In genomic region chr4:83259586-83259985, GRCh38 we compare ENCODE assay signal across 22 cellular contexts. TPM values are rescaled to one million over a fixed set of nuclear protein-coding genes. Genes with fewer than 3 reads are reported as not detected.
DNase-seq lines count a peak whose midpoint lies in the region; ATAC-seq, FAIRE-seq and TF ChIP-seq lines count a peak whose summit lies in the region.
"Had no signal": no experiment of that assay in that cellular context is flagged by ENCODE, and none has a peak within 500 bp of the region (broad histone marks: within the 10 kb centered on the region; RNA-seq: fewer than 3 reads in every experiment).

No MANE protein-coding gene starts in this region.

- H3K4me3 Mint-ChIP-seq in stimulated activated memory B cell treated with anti-CD40 and anti-IgM and Interleukin-4, amounts not matched to agents 10 μg/mL and 1 μg/mL and 100 μg/mL, for 72 hours, result no peak overlapping the region
- H3K4me3 Mint-ChIP-seq: activated CD4-positive, alpha-beta T cell treated with anti-CD3 and anti-CD28 coated beads, Interleukin-2, amount 10 ng/mL, durations not matched to agents 24 days and 14 days had no signal

- peak overlapping the region; percentile 91 for H3K27ac Mint-ChIP-seq in stimulated activated memory B cell treated with anti-CD40 and anti-IgM and Interleukin-4, amounts not matched to agents 10 μg/mL and 1 μg/mL and 100 μg/mL, for 72 hours
- H3K27ac Mint-ChIP-seq: activated CD4-positive, alpha-beta T cell treated with anti-CD3 and anti-CD28 coated beads, Interleukin-2, amount 10 ng/mL, durations not matched to agents 24 days and 14 days had no signal

- TF ChIP-seq CTCF in kidney (IDR thresholded peaks at IDR 0.05; ENCODE audit: borderline replicate concordance, extremely low read depth, insufficient read depth), result no peak

- ATAC-seq in Right ventricle myocardium superior (ENCODE audit: poor library complexity) (peak; percentile 66), right cardiac atrium (no peak), HG02610 (IDR thresholded peaks at IDR 0.05; ENCODE audit: unreplicated experiment) (peak; percentile 56), GM19455 (IDR thresholded peaks at IDR 0.05; ENCODE audit: unreplicated experiment) (no peak)
- no peak for ATAC-seq in stimulated activated memory B cell treated with anti-CD40 and anti-IgM and Interleukin-4, amounts not matched to agents 10 μg/mL and 1 μg/mL and 100 μg/mL, for 72 hours

- peaks cover 18% of the 10 kb centered on the region for H3K36me3 Mint-ChIP-seq in stimulated activated memory B cell treated with anti-CD40 and anti-IgM and Interleukin-4, amounts not matched to agents 10 μg/mL and 1 μg/mL and 100 μg/mL, for 72 hours

- H3K9me3 ChIP-seq in right cardiac atrium (ENCODE audit: control insufficient read depth, low read length) (no peaks in the 10 kb centered on the region), SJSA1 (replicated peaks) (no peaks in the 10 kb centered on the region), kidney (ENCODE audit: control insufficient read depth in 1 of 2, low read length in 2 of 2) (no peaks in the 10 kb centered on the region)
- H3K9me3 ChIP-seq: BLaER1, HAP-1, MG63 had no signal

- H3K27me3 ChIP-seq in right cardiac atrium (ENCODE audit: control insufficient read depth, insufficient read depth) (no peaks in the 10 kb centered on the region), SJSA1 (replicated peaks) (no peaks in the 10 kb centered on the region)
- H3K27me3 ChIP-seq: BLaER1, MG63 had no signal

- DNase-seq in Right ventricle myocardium superior, result no peak
- DNase-seq in right cardiac atrium, result no peak
- peak in 1 of 2 experiments; percentile 38 for DNase-seq in SJSA1 (ENCODE audit: low read depth in 1 of 2, low spot score in 2 of 2)
- no peak for DNase-seq in kidney
- DNase-seq in NK-92 (lab: John Stamatoyannopoulos, UW; ENCODE audit: unreplicated experiment), result no peak
- DNase-seq: 8988T; activated CD4-positive, alpha-beta T cell treated with anti-CD3 and anti-CD28 coated beads, Interleukin-2, amount 10 ng/mL, durations not matched to agents 24 days and 14 days; activated CD8-positive, alpha-beta memory T cell treated with anti-CD3 and anti-CD28 coated beads, Interleukin-2, amount 50 U/mL, for 48 hours; activated gamma-delta T cell treated with Interleukin-2 at 50 U/mL for 16 hours; amniotic stem cell; effector CD8-positive, alpha-beta T cell; MG63; naive thymus-derived CD8-positive, alpha-beta T cell; small intestine; stimulated activated CD4-positive, alpha-beta T cell treated with anti-CD3 and anti-CD28 coated beads, Interleukin-4, amount 100 ng/mL, for 4 hours had no signal

- WGBS in right cardiac atrium, result 97% methylated on average over 1 of the region's 1 CpG

- no peaks in the 10 kb centered on the region for H3K27me3 Mint-ChIP-seq in stimulated activated memory B cell treated with anti-CD40 and anti-IgM and Interleukin-4, amounts not matched to agents 10 μg/mL and 1 μg/mL and 100 μg/mL, for 72 hours
- H3K27me3 Mint-ChIP-seq: activated CD4-positive, alpha-beta T cell treated with anti-CD3 and anti-CD28 coated beads, Interleukin-2, amount 10 ng/mL, durations not matched to agents 24 days and 14 days; naive thymus-derived CD8-positive, alpha-beta T cell had no signal

- no peak overlapping the region for H3K9ac ChIP-seq in kidney (ENCODE audit: low read length in 2 of 2)
- H3K9ac ChIP-seq: BLaER1 had no signal

- H3K4me1 ChIP-seq in right cardiac atrium (ENCODE audit: control insufficient read depth, insufficient read depth, low read length) (peaks cover 2% of the 10 kb centered on the region), SJSA1 (replicated peaks) (peaks cover 54% of the 10 kb centered on the region), kidney (ENCODE audit: control insufficient read depth in 1 of 2, insufficient read depth in 1 of 2, low read depth in 1 of 2, low read length in 2 of 2) (peaks cover 0 to 2% of the 10 kb centered on the region in 2 donors)

- no peaks in the 10 kb centered on the region for H3K9me3 Mint-ChIP-seq in stimulated activated memory B cell treated with anti-CD40 and anti-IgM and Interleukin-4, amounts not matched to agents 10 μg/mL and 1 μg/mL and 100 μg/mL, for 72 hours
- H3K9me3 Mint-ChIP-seq: activated CD4-positive, alpha-beta T cell treated with anti-CD3 and anti-CD28 coated beads, Interleukin-2, amount 10 ng/mL, durations not matched to agents 24 days and 14 days; naive thymus-derived CD8-positive, alpha-beta T cell had no signal

- H3K4me1 Mint-ChIP-seq in stimulated activated memory B cell treated with anti-CD40 and anti-IgM and Interleukin-4, amounts not matched to agents 10 μg/mL and 1 μg/mL and 100 μg/mL, for 72 hours, result peaks cover 40% of the 10 kb centered on the region

- H3K4me3 ChIP-seq in right cardiac atrium (ENCODE audit: low read length), result no peak overlapping the region
- H3K4me3 ChIP-seq in SJSA1, result no peak overlapping the region
- no peak overlapping the region for H3K4me3 ChIP-seq in kidney (ENCODE audit: low read length in 2 of 2)
- H3K4me3 ChIP-seq: BLaER1, HAP-1, MG63 had no signal

- FAIRE-seq in kidney (lab: Jason Lieb, UNC), result no peak
- FAIRE-seq: G401.6, islet of Langerhans, small intestine had no signal

- intact Hi-C loops in Right ventricle myocardium superior (cut with DNase I), result no loop called here
- intact Hi-C loops in right cardiac atrium (cut with DNase I), result loop anchor here in 2 of 4 donors (5.0 to 10.0 kb wide), 3 partner anchors 175 to 795 kb away; no protein-coding TSS in a partner anchor
- intact Hi-C loops in kidney (cut with DNase I), result no loop called here

- no peak overlapping the region for H3K27ac ChIP-seq in right cardiac atrium (ENCODE audit: low read length)
- peak overlapping the region; percentile 33 for H3K27ac ChIP-seq in SJSA1
- H3K27ac ChIP-seq in kidney (ENCODE audit: low read depth in 2 of 2, low read length in 2 of 2), result no peak overlapping the region
- H3K27ac ChIP-seq: BLaER1 had no signal

- H3K36me3 ChIP-seq in SJSA1 (peaks cover 9% of the 10 kb centered on the region), kidney (ENCODE audit: control insufficient read depth in 1 of 2, insufficient read depth in 2 of 2, low read length in 2 of 2) (no peaks in the 10 kb centered on the region)

RNA-seq across cellular contexts. Expression of gene COQ2, which starts 25.0 kb away (rescaled TPM):
- total RNA-seq in Right ventricle myocardium superior, result 23.7 TPM
- total RNA-seq in right cardiac atrium, result 10 to 100 TPM; 12.1 to 15.9 (median 14.4) TPM
- polyA plus RNA-seq in right cardiac atrium, result 17.5 TPM
- total RNA-seq in SJSA1 (2014; rRNA removed; shearing (Covaris generic)), result 28.4 and 37.5 TPM in 2 replicates
- 8.1 TPM for total RNA-seq in kidney
- polyA plus RNA-seq in kidney (ENCODE audit: insufficient read depth, low read depth, low replicate concordance), result 11.6 TPM

Comparison
In these comparisons a context has a peak if more than half of its experiments do, and no peak if none do; other contexts are left out.
1. ATAC-seq: peak in Right ventricle myocardium superior (single experiment) and HG02610 (single experiment); none in right cardiac atrium (0 of 2), stimulated activated memory B cell treated with anti-CD40 and anti-IgM and Interleukin-4, amounts not matched to agents 10 μg/mL and 1 μg/mL and 100 μg/mL, for 72 hours (single experiment) and GM19455 (single experiment).